ENCODE assay signal across 8 cellular contexts in genomic region chr10:103193107-103193819, GRCh38. TPM values are rescaled to one million over a fixed set of nuclear protein-coding genes. Genes with fewer than 3 reads are reported as not detected.
DNase-seq lines count a peak whose midpoint lies in the region; ATAC-seq and TF ChIP-seq lines count a peak whose summit lies in the region.

TSS of gene NT5C2 (minus strand) at chr10:103193272. CDS start at chr10:103174958, 18,314 bp downstream.

- H3K36me3 ChIP-seq in HUES48 (ENCODE audit: control insufficient read depth, insufficient read depth, low read length), result no peaks in the 10 kb centered on the region
- peaks cover 18% of the 10 kb centered on the region for H3K36me3 ChIP-seq in RWPE2 (ENCODE audit: low read depth)

- DNase-seq in COR-L47 (lab: John Stamatoyannopoulos, UW) (peak; percentile 31), GM20000 (ENCODE audit: low spot score) (peak; percentile 89), RWPE2 (ENCODE audit: low spot score) (peak; percentile 69), fibroblast of pulmonary artery (ENCODE audit: low read depth) (peak; percentile 74)
- DNase-seq in activated T-helper 9 cell treated with anti-CD3 and anti-CD28 coated beads, Interleukin-2, amount 50 U/mL, for 16 hours (ENCODE audit: low read depth), result peak; percentile 77
- peak; percentile 87 for DNase-seq in natural killer cell treated with Interleukin-12 subunit alpha and Interleukin-12 subunit beta and Interleukin-15 and Interleukin-18, amount 100 ng/mL, for 72 hours (ENCODE audit: low spot score)
- DNase-seq in stimulated activated naive CD4-positive, alpha-beta T cell treated with Interleukin-2 at 50 U/mL for 16 hours (lab: John Stamatoyannopoulos, UW), result peak; percentile 76

- no peaks in the 10 kb centered on the region for H3K27me3 Mint-ChIP-seq in natural killer cell treated with Interleukin-12 subunit alpha and Interleukin-12 subunit beta and Interleukin-15 and Interleukin-18, amount 100 ng/mL, for 72 hours

- no peaks in the 10 kb centered on the region for H3K36me3 Mint-ChIP-seq in natural killer cell treated with Interleukin-12 subunit alpha and Interleukin-12 subunit beta and Interleukin-15 and Interleukin-18, amount 100 ng/mL, for 72 hours

- peaks cover 20% of the 10 kb centered on the region for H3K4me1 ChIP-seq in HUES48 (ENCODE audit: control insufficient read depth, insufficient read depth, low read length)
- H3K4me1 ChIP-seq in RWPE2 (ENCODE audit: insufficient read depth, poor library complexity, severe bottlenecking), result peaks cover 17% of the 10 kb centered on the region

- ATAC-seq in RWPE2 (ENCODE audit: low read depth), result peak; percentile 83
- peak; percentile 95 for ATAC-seq in natural killer cell treated with Interleukin-12 subunit alpha and Interleukin-12 subunit beta and Interleukin-15 and Interleukin-18, amount 100 ng/mL, for 72 hours

- peak within 1 kb of the TSS; percentile 91 for H3K4me3 Mint-ChIP-seq in natural killer cell treated with Interleukin-12 subunit alpha and Interleukin-12 subunit beta and Interleukin-15 and Interleukin-18, amount 100 ng/mL, for 72 hours

- no peaks in the 10 kb centered on the region for H3K9me3 ChIP-seq in HUES48 (ENCODE audit: control insufficient read depth, insufficient read depth, low read length)
- no peaks in the 10 kb centered on the region for H3K9me3 ChIP-seq in RWPE2 (ENCODE audit: severe bottlenecking)

- no peak for TF ChIP-seq CTCF in GM20000 (IDR thresholded peaks at IDR 0.05; ENCODE audit: extremely low read depth, missing control alignments)
- TF ChIP-seq CTCF in RWPE2 (IDR thresholded peaks at IDR 0.05; ENCODE audit: poor library complexity, severe bottlenecking), result no peak
- no peak for TF ChIP-seq CTCF in fibroblast of pulmonary artery (IDR thresholded peaks at IDR 0.05; ENCODE audit: low read length, missing control alignments)

- H3K27me3 ChIP-seq in HUES48 (ENCODE audit: control insufficient read depth, insufficient read depth, low read length), result peaks cover 10% of the 10 kb centered on the region; the same call in 1 of the 2 replicates
- no peaks in the 10 kb centered on the region for H3K27me3 ChIP-seq in RWPE2 (ENCODE audit: insufficient read depth, poor library complexity, severe bottlenecking)

- H3K27ac Mint-ChIP-seq in natural killer cell treated with Interleukin-12 subunit alpha and Interleukin-12 subunit beta and Interleukin-15 and Interleukin-18, amount 100 ng/mL, for 72 hours, result peak within 1 kb of the TSS; percentile 97 to 99

- no peaks in the 10 kb centered on the region for H3K9me3 Mint-ChIP-seq in natural killer cell treated with Interleukin-12 subunit alpha and Interleukin-12 subunit beta and Interleukin-15 and Interleukin-18, amount 100 ng/mL, for 72 hours

- peak within 1 kb of the TSS; percentile 89 for H3K27ac ChIP-seq in HUES48 (ENCODE audit: low read depth, low read length)
- peak within 1 kb of the TSS; percentile 72 for H3K27ac ChIP-seq in RWPE2 (ENCODE audit: poor library complexity, severe bottlenecking)

- peaks cover 42 to 46% of the 10 kb centered on the region in 2 donors for H3K4me1 Mint-ChIP-seq in natural killer cell treated with Interleukin-12 subunit alpha and Interleukin-12 subunit beta and Interleukin-15 and Interleukin-18, amount 100 ng/mL, for 72 hours (ENCODE audit: low read depth in 2 of 2)

- peak within 1 kb of the TSS; percentile 92 for H3K4me3 ChIP-seq in HUES48 (ENCODE audit: low read depth, low read length)
- peak within 1 kb of the TSS; percentile 88 for H3K4me3 ChIP-seq in RWPE2 (ENCODE audit: severe bottlenecking)
- H3K4me3 ChIP-seq in fibroblast of pulmonary artery (replicated peaks; ENCODE audit: low read depth, low read length), result peak within 1 kb of the TSS; percentile 90

- peak within 1 kb of the TSS; percentile 73 for H3K9ac ChIP-seq in HUES48 (ENCODE audit: low read depth, low read length)

RNA-seq across cellular contexts. Expression of gene NT5C2, which starts in this region (rescaled TPM):
- 10 to 100 TPM; 60.2 to 75.0 TPM for total RNA-seq in natural killer cell treated with Interleukin-12 subunit alpha and Interleukin-12 subunit beta and Interleukin-15 and Interleukin-18, amount 100 ng/mL, for 72 hours

Comparison
In these comparisons a context has a peak if more than half of its experiments do, and no peak if none do; other contexts are left out.
1. Peak in every context shown above with its lines: DNase-seq, ATAC-seq, H3K4me3 ChIP-seq and H3K27ac ChIP-seq.
2. DNase-seq: peak in every context shown above with its lines; median percentile 89 in GM20000; 87 in natural killer cell treated with Interleukin-12 subunit alpha and Interleukin-12 subunit beta and Interleukin-15 and Interleukin-18, amount 100 ng/mL, for 72 hours; 77 in activated T-helper 9 cell treated with anti-CD3 and anti-CD28 coated beads, Interleukin-2, amount 50 U/mL, for 16 hours; 76 in stimulated activated naive CD4-positive, alpha-beta T cell treated with Interleukin-2 at 50 U/mL for 16 hours; 74 in fibroblast of pulmonary artery; 69 in RWPE2; 31 in COR-L47.